Comparison of ENCODE assay signal across 1 cellular context in genomic region chr3:122092460-122093165, GRCh38.
TF ChIP-seq lines count a peak whose summit lies in the region.

No MANE protein-coding gene starts in this region.

TF ChIP-seq in GM12878, 131 proteins besides CTCF, POLR2A, EP300 and RAD21 (continued from another document):
- 0 out of 2 replicates have a peak, but pooled peaks have one; percentile 2 for TF ChIP-seq ATF2 (IDR thresholded peaks at IDR 0.05; ENCODE audit: low read length)
- TF ChIP-seq YY1 (IDR thresholded peaks at IDR 0.05; ENCODE audit: low read depth, low read length) = peak; percentile 77
- TF ChIP-seq E2F8 (IDR thresholded peaks at IDR 0.05; ENCODE audit: low read depth, partially characterized antibody) = no peak
- TF ChIP-seq RELA (IDR thresholded peaks at IDR 0.05; ENCODE audit: borderline replicate concordance, partially characterized antibody) = no peak
- TF ChIP-seq CREM (IDR thresholded peaks at IDR 0.05; ENCODE audit: low read depth) = 0 out of 2 replicates have a peak, but pooled peaks have one; percentile 49
- 0 out of 2 replicates have a peak, but pooled peaks have one; percentile 23 for TF ChIP-seq IRF4 (IDR thresholded peaks at IDR 0.05; ENCODE audit: low read depth, low read length)
- TF ChIP-seq ESRRA (IDR thresholded peaks at IDR 0.05; ENCODE audit: low read length) = no peak
- TF ChIP-seq ASH2L (IDR thresholded peaks at IDR 0.05; ENCODE audit: borderline replicate concordance, low read depth) = no peak
- TF ChIP-seq NFYA (IDR thresholded peaks at IDR 0.05; ENCODE audit: borderline replicate concordance, low read depth, low read length) = no peak
- no peak for TF ChIP-seq IRF5 (IDR thresholded peaks at IDR 0.05; ENCODE audit: borderline replicate concordance)
- TF ChIP-seq PAX8 (IDR thresholded peaks at IDR 0.05) = no peak
- 0 out of 2 replicates have a peak, but pooled peaks have one; percentile 8 for TF ChIP-seq MEF2A (IDR thresholded peaks at IDR 0.05; ENCODE audit: insufficient read depth, low read depth, low read length)
- peak; percentile 65; the same call in 1 of the 2 replicates for TF ChIP-seq SMARCA5 (IDR thresholded peaks at IDR 0.05)
- no peak for TF ChIP-seq CHD2 (IDR thresholded peaks at IDR 0.05; ENCODE audit: borderline replicate concordance, low read depth, low read length)
